ENCODE assay signal across 8 cellular contexts in genomic region chr3:177201707-177202397, GRCh38. TPM values are rescaled to one million over a fixed set of nuclear protein-coding genes. Genes with fewer than 3 reads are reported as not detected.
DNase-seq lines count a peak whose midpoint lies in the region; ATAC-seq lines count a peak whose summit lies in the region.

No MANE protein-coding gene starts in this region.

- no peaks in the 10 kb centered on the region for H3K36me3 Mint-ChIP-seq in immature natural killer cell

- peak; percentile 78 for ATAC-seq in HG03439 (IDR thresholded peaks at IDR 0.05; ENCODE audit: unreplicated experiment)
- peak; percentile 77 to 79 for ATAC-seq in activated CD4-positive, CD25-positive, alpha-beta regulatory T cell treated with anti-CD3 and anti-CD28 coated beads, Interleukin-2, amount 50 U/mL, for 24 hours

- H3K4me1 Mint-ChIP-seq in immature natural killer cell, result peaks cover 41 to 45% of the 10 kb centered on the region in 2 donors

- no peaks in the 10 kb centered on the region for H3K9me3 Mint-ChIP-seq in immature natural killer cell

- H3K27ac Mint-ChIP-seq in immature natural killer cell, result peak overlapping the region; percentile 85 to 96 (median 90)

- H3K27me3 Mint-ChIP-seq in immature natural killer cell (ENCODE audit: low read depth in 3 of 3), result peaks cover 7 to 17% (median 15%) of the 10 kb centered on the region in 3 donors

- DNase-seq in activated CD4-positive, CD25-positive, alpha-beta regulatory T cell (lab: John Stamatoyannopoulos, UW), result peak in 3 of 4 experiments; percentile 16 to 22 (median 18)
- DNase-seq in activated CD4-positive, CD25-positive, alpha-beta regulatory T cell treated with anti-CD3 and anti-CD28 coated beads, Interleukin-2, amount 50 U/mL, for 72 hours, result no peak
- DNase-seq in immature natural killer cell (peak; percentile 73 to 78 (median 77)), NCI-H446 (lab: John Stamatoyannopoulos, UW) (no peak), hepatic stellate cell (ENCODE audit: low spot score) (no peak), HK-2 (ENCODE audit: unreplicated experiment) (no peak)

- peak overlapping the region; percentile 17 to 72 (median 59) for H3K4me3 Mint-ChIP-seq in immature natural killer cell

RNA-seq across cellular contexts. Expression of gene TBL1XR1, which starts 4.6 kb away (rescaled TPM):
- 10 to 100 TPM; 12.1 to 19.4 (median 13.0) TPM for polyA plus RNA-seq in immature natural killer cell

Comparison
In these comparisons a context has a peak if more than half of its experiments do, and no peak if none do; other contexts are left out.
1. DNase-seq: peak in activated CD4-positive, CD25-positive, alpha-beta regulatory T cell (3 of 4) and immature natural killer cell (3 of 3); none in activated CD4-positive, CD25-positive, alpha-beta regulatory T cell treated with anti-CD3 and anti-CD28 coated beads, Interleukin-2, amount 50 U/mL, for 72 hours (single experiment), NCI-H446 (0 of 2), hepatic stellate cell (single experiment) and HK-2 (single experiment).